10 cellular contexts compared by ENCODE assay signal in genomic region chr6:3414704-3415453, GRCh38. TPM values are rescaled to one million over a fixed set of nuclear protein-coding genes. Genes with fewer than 3 reads are reported as not detected.
DNase-seq lines count a peak whose midpoint lies in the region; ATAC-seq and TF ChIP-seq lines count a peak whose summit lies in the region.
"Had no signal": no experiment of that assay in that cellular context is flagged by ENCODE, and none has a peak within 500 bp of the region (broad histone marks: within the 10 kb centered on the region; RNA-seq: fewer than 3 reads in every experiment).

No MANE protein-coding gene starts in this region.

- H3K27me3 Mint-ChIP-seq in CD8-positive, alpha-beta T cell (ENCODE audit: low read depth), result peaks cover 3% of the 10 kb centered on the region
- no peaks in the 10 kb centered on the region for H3K27me3 Mint-ChIP-seq in Calu3 (ENCODE audit: unreplicated experiment)

- H3K9me2 ChIP-seq in hepatocyte (replicated peaks; ENCODE audit: insufficient read depth), result no peaks in the 10 kb centered on the region

- no peaks in the 10 kb centered on the region for H4K20me1 ChIP-seq in hepatocyte (ENCODE audit: insufficient read depth, poor library complexity, severe bottlenecking)

- CTCF ChIA-PET in CD8-positive, alpha-beta T cell (lab: Charles Lee), result interaction anchor here (0.9 to 2.6 kb wide), 3 partner anchors 10 to 711 kb away, joined by 3 to 15 read pairs (median 5); no protein-coding TSS in a partner anchor
- CTCF ChIA-PET in Calu3 (lab: Charles Lee), result interaction anchor here (0.7 kb wide), 1 partner anchor 242 kb away, joined by 11 read pairs; no protein-coding TSS in a partner anchor

- ATAC-seq in CD8-positive, alpha-beta T cell, result peak; percentile 51

- no peaks in the 10 kb centered on the region for H3K36me3 ChIP-seq in CD8-positive, alpha-beta T cell (ENCODE audit: insufficient read depth, low read length)
- H3K36me3 ChIP-seq in hepatocyte (replicated peaks; ENCODE audit: insufficient read depth, low read depth) (no peaks in the 10 kb centered on the region), right atrium auricular region (no peaks in the 10 kb centered on the region)

- peaks cover 10% of the 10 kb centered on the region for H3K4me1 Mint-ChIP-seq in CD8-positive, alpha-beta T cell (ENCODE audit: low read depth)
- peaks cover 25% of the 10 kb centered on the region for H3K4me1 Mint-ChIP-seq in Calu3 (ENCODE audit: low read depth, unreplicated experiment)
- H3K4me1 Mint-ChIP-seq: immature natural killer cell had no signal

- peaks cover 26% of the 10 kb centered on the region for H3K79me2 ChIP-seq in hepatocyte

- H2AFZ ChIP-seq in hepatocyte, result no peak overlapping the region

- H3K4me1 ChIP-seq in CD8-positive, alpha-beta T cell (ENCODE audit: insufficient read depth, low read length), result peaks cover 6% of the 10 kb centered on the region
- H3K4me1 ChIP-seq in hepatocyte (ENCODE audit: insufficient read depth) (peaks cover 28% of the 10 kb centered on the region), right atrium auricular region (peaks cover 0 to 4% of the 10 kb centered on the region in 2 donors)

- BruUV-seq in Calu3 (replicated peaks; lab: Mats Ljungman, UMichigan), result no TSS peak

- no peak overlapping the region for H3K4me3 ChIP-seq in CD8-positive, alpha-beta T cell (ENCODE audit: low read depth, low read length)
- H3K4me3 ChIP-seq in hepatocyte, result no peak overlapping the region
- no peak overlapping the region for H3K4me3 ChIP-seq in right atrium auricular region

- 41% methylated on average over 12 of the region's 12 CpGs for WGBS in hepatocyte (ENCODE audit: low lambda C conversion rate, missing lambda C conversion rate)

- no peaks in the 10 kb centered on the region for H3K36me3 Mint-ChIP-seq in CD8-positive, alpha-beta T cell
- H3K36me3 Mint-ChIP-seq in Calu3 (ENCODE audit: insufficient read depth, unreplicated experiment), result peaks cover 10% of the 10 kb centered on the region
- H3K36me3 Mint-ChIP-seq: immature natural killer cell had no signal

- no peaks in the 10 kb centered on the region for H3K27me3 ChIP-seq in CD8-positive, alpha-beta T cell (ENCODE audit: insufficient read depth, low read length)
- H3K27me3 ChIP-seq in hepatocyte, result no peaks in the 10 kb centered on the region
- no peaks in the 10 kb centered on the region for H3K27me3 ChIP-seq in right atrium auricular region

- H3K9me3 ChIP-seq in CD8-positive, alpha-beta T cell (ENCODE audit: low read length), result no peaks in the 10 kb centered on the region
- H3K9me3 ChIP-seq in hepatocyte (ENCODE audit: low read depth), result no peaks in the 10 kb centered on the region
- H3K9me3 ChIP-seq in right atrium auricular region, result no peaks in the 10 kb centered on the region

- TF ChIP-seq CTCF in CD8-positive, alpha-beta T cell (IDR thresholded peaks at IDR 0.05), result no peak
- TF ChIP-seq CTCF in hepatocyte (IDR thresholded peaks at IDR 0.05; ENCODE audit: poor library complexity) (no peak), right atrium auricular region (IDR thresholded peaks at IDR 0.05) (no peak), Calu3 (IDR thresholded peaks at IDR 0.05; ENCODE audit: unreplicated experiment) (no peak)

- POLR2A ChIA-PET in CD8-positive, alpha-beta T cell (lab: Charles Lee), result no interaction called here

- H3K4me2 ChIP-seq in hepatocyte, result no peak overlapping the region

- H3K27ac Mint-ChIP-seq in CD8-positive, alpha-beta T cell, result no peak overlapping the region
- no peak overlapping the region for H3K27ac Mint-ChIP-seq in Calu3 (ENCODE audit: unreplicated experiment)
- H3K27ac Mint-ChIP-seq: immature natural killer cell had no signal

- peak in 4 of 7 experiments; percentile 8 to 29 (median 14) for DNase-seq in CD8-positive, alpha-beta T cell
- DNase-seq in HT-29 (ENCODE audit: low spot score), result peak; percentile 76
- DNase-seq in activated CD4-positive, alpha-beta T cell treated with anti-CD3 and anti-CD28 coated beads, Interleukin-2, amount 50 U/mL, for 48 hours, result peak; percentile 6 to 26
- peak; percentile 79 for DNase-seq in hepatocyte (ENCODE audit: low spot score)
- no peak for DNase-seq in MV-4-11 (lab: John Stamatoyannopoulos, UW)
- no peak for DNase-seq in right atrium auricular region (ENCODE audit: low spot score)
- no peak for DNase-seq in foreskin melanocyte
- DNase-seq in Calu3, result no peak
- DNase-seq: immature natural killer cell, NCI-H187 treated with DMSO at 0.1 percent for 48 hours had no signal

- intact Hi-C loops in CD8-positive, alpha-beta T cell (cut with DNase I, micrococcal nuclease), result loop anchor here in 1 of 2 experiments (5.0 kb wide), 1 partner anchor 58 kb away; no protein-coding TSS in a partner anchor
- intact Hi-C loops in Calu3 (cut with micrococcal nuclease; ENCODE audit: unreplicated experiment), result loop anchor here (5.0 to 10.0 kb wide), 2 partner anchors 42 to 140 kb away; partner anchors contain the start of gene SLC22A23

- no peak overlapping the region for H3K27ac ChIP-seq in CD8-positive, alpha-beta T cell (ENCODE audit: low read depth, low read length)
- H3K27ac ChIP-seq in hepatocyte, result no peak overlapping the region
- no peak overlapping the region for H3K27ac ChIP-seq in right atrium auricular region

- H3K9me3 Mint-ChIP-seq in CD8-positive, alpha-beta T cell, result no peaks in the 10 kb centered on the region
- H3K9me3 Mint-ChIP-seq in Calu3 (ENCODE audit: low read depth, unreplicated experiment), result no peaks in the 10 kb centered on the region
- H3K9me3 Mint-ChIP-seq: immature natural killer cell had no signal

- H3K4me3 Mint-ChIP-seq in CD8-positive, alpha-beta T cell, result no peak overlapping the region
- no peak overlapping the region for H3K4me3 Mint-ChIP-seq in Calu3 (ENCODE audit: low read depth, unreplicated experiment)
- H3K4me3 Mint-ChIP-seq: immature natural killer cell had no signal

RNA-seq across cellular contexts. Expression of gene SLC22A23, which starts 42.0 kb away (rescaled TPM):
- 1 to 10 TPM; 3.4 to 4.8 TPM for total RNA-seq in CD8-positive, alpha-beta T cell
- 7.5 and 10.8 TPM in 2 replicates for total RNA-seq in HT-29 (2014; rRNA removed; shearing (Covaris generic))
- 14.0 and 14.8 TPM in 2 replicates for total RNA-seq in hepatocyte
- 13.1 and 14.3 TPM in 2 replicates for polyA plus RNA-seq in hepatocyte
- total RNA-seq in right atrium auricular region, result 1 to 10 TPM; 2.9 to 7.2 TPM
- total RNA-seq in Calu3 (2022), result 3.9 and 4.3 TPM in 2 replicates

Comparison
In these comparisons a context has a peak if more than half of its experiments do, and no peak if none do; other contexts are left out.
1. DNase-seq: peak in CD8-positive, alpha-beta T cell (4 of 7), HT-29 (single experiment), activated CD4-positive, alpha-beta T cell treated with anti-CD3 and anti-CD28 coated beads, Interleukin-2, amount 50 U/mL, for 48 hours (2 of 2) and hepatocyte (single experiment); none in MV-4-11 (single experiment), right atrium auricular region (single experiment), foreskin melanocyte (single experiment) and Calu3 (single experiment).